8 cellular contexts compared by ENCODE assay signal in the genomic region with DNA sequence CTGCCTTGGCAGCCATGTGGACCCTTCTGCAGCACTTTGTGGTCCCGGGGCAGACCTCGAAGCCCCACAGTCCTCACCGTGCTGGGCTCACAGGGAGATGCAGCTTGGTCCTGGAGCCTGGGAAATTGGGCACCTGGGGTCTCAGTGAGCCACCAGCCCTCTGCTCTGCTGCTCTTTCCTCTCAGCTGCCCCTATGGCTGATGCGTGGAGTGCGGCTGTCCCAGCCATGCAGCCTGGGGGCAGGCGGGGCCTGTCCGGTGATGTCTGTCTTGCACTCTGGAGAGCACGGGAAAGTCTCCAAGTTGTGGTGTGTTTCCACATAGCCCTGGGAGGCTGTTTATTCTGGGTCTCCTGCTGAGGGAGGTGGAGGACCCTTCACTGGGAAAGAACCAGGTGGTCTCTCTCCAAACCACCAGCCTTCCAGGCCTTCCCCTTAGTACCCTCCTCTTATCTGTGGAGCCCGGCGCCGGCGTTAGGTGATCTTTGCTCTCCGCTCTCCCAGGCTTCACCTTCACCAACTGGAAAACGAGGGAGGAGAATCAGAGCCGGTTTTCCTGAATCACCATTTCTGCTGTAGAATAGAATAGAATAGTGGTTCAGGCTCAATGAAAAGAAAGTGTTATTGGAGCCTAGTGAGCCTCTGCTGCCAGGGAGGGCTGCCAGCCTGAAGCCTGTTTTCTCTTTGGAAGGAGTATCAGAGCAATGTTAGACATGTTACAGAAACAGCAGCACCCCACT. TPM values are rescaled to one million over a fixed set of nuclear protein-coding genes. Genes with fewer than 3 reads are reported as not detected.
DNase-seq lines count a peak whose midpoint lies in the region; ATAC-seq and TF ChIP-seq lines count a peak whose summit lies in the region.

No MANE protein-coding gene starts in this region.

- H3K27me3 Mint-ChIP-seq in effector memory CD8-positive, alpha-beta T cell = no peaks in the 10 kb centered on the region
- H3K27me3 Mint-ChIP-seq in naive B cell = no peaks in the 10 kb centered on the region

- CTCF ChIA-PET in AG04450 (lab: Charles Lee) = no interaction called here

- peaks cover 18% of the 10 kb centered on the region for H3K36me3 Mint-ChIP-seq in effector memory CD8-positive, alpha-beta T cell (ENCODE audit: insufficient read depth)
- no peaks in the 10 kb centered on the region for H3K36me3 Mint-ChIP-seq in naive B cell

- peak overlapping the region; percentile 91 to 92 for H3K4me3 Mint-ChIP-seq in effector memory CD8-positive, alpha-beta T cell
- peak overlapping the region; percentile 83 to 96 (median 94) for H3K4me3 Mint-ChIP-seq in naive B cell

- DNase-seq in AG04450 (ENCODE audit: low read depth, low spot score) = no peak
- no peak for DNase-seq in Jurkat, Clone E6-1 (ENCODE audit: low read depth, low spot score)
- DNase-seq in effector memory CD8-positive, alpha-beta T cell = no peak
- no peak for DNase-seq in naive B cell
- DNase-seq in glomerular visceral epithelial cell (ENCODE audit: extremely low spot score) = no peak
- DNase-seq in NCI-H1417 treated with DMSO at 0.1 percent for 48 hours (lab: John Stamatoyannopoulos, UW) = no peak
- DNase-seq in HT-29 (ENCODE audit: low spot score) = no peak

- TF ChIP-seq CTCF in AG04450 (IDR thresholded peaks at IDR 0.05; ENCODE audit: low read depth, low read length) = no peak

- H3K4me1 Mint-ChIP-seq in effector memory CD8-positive, alpha-beta T cell (ENCODE audit: low read depth in 2 of 2) = peaks cover 40 to 48% of the 10 kb centered on the region in 2 donors
- H3K4me1 Mint-ChIP-seq in naive B cell = peaks cover 70 to 77% (median 73%) of the 10 kb centered on the region in 3 donors

- no peaks in the 10 kb centered on the region for H3K9me3 Mint-ChIP-seq in effector memory CD8-positive, alpha-beta T cell
- no peaks in the 10 kb centered on the region for H3K9me3 Mint-ChIP-seq in naive B cell

- POLR2A ChIA-PET in AG04450 (lab: Yijun Ruan, JAX) = no interaction called here

- peaks cover 7% of the 10 kb centered on the region for H3K27me3 ChIP-seq in AG04450 (ENCODE audit: control insufficient read depth, insufficient read depth, low read length)

- no peaks in the 10 kb centered on the region for H3K9me3 ChIP-seq in AG04450 (ENCODE audit: control insufficient read depth, insufficient read depth, low read length)

- peak overlapping the region in 1 of 2 donors; percentile 46 for H3K27ac Mint-ChIP-seq in effector memory CD8-positive, alpha-beta T cell
- peak overlapping the region in 5 of 6 donors; percentile 64 to 93 (median 77) for H3K27ac Mint-ChIP-seq in naive B cell

- peak overlapping the region; percentile 67; the same call in 1 of the 2 replicates for H3K4me3 ChIP-seq in AG04450 (ENCODE audit: low read depth, low read length)
- H3K4me3 ChIP-seq in Jurkat, Clone E6-1 (ENCODE audit: low read length) = peak overlapping the region; percentile 90

- ATAC-seq in effector memory CD8-positive, alpha-beta T cell (replicated peaks) = no peak
- ATAC-seq in naive B cell (ENCODE audit: low read depth in 2 of 2) = no peak
- no peak for ATAC-seq in GM21423 (IDR thresholded peaks at IDR 0.05; ENCODE audit: unreplicated experiment)

- no peak overlapping the region for H3K27ac ChIP-seq in AG04450 (ENCODE audit: low read depth, low read length)

RNA-seq across cellular contexts. Expression of gene GRAMD4, which starts 41.2 kb away (rescaled TPM):
- 7.5 and 8.2 TPM in 2 replicates for polyA plus RNA-seq in AG04450 (2011; rRNA removed)
- polyA minus RNA-seq in AG04450 (2011; rRNA and poly(A)+ RNA removed) = 17.2 and 22.4 TPM in 2 replicates
- polyA plus RNA-seq in Jurkat, Clone E6-1 (2012; ENCODE audit: insufficient read depth, insufficient read length) = 47.0 TPM
- polyA plus RNA-seq in naive B cell (ENCODE audit: low read depth in 6 of 6) = 10 to 100 TPM in 1 of 6 donors, 1 to 10 TPM in 5; 4.0 to 12.5 (median 6.9) TPM
- total RNA-seq in HT-29 (2014; rRNA removed; shearing (Covaris generic)) = 22.5 and 26.7 TPM in 2 replicates

RNA-seq across cellular contexts. Expression of gene CELSR1, which starts 41.6 kb away (rescaled TPM):
- polyA plus RNA-seq in AG04450 (2011; rRNA removed) (0.14 and 0.19 TPM in 2 replicates), naive B cell (ENCODE audit: low read depth in 6 of 6) (1 to 10 TPM in 5 of 6 donors, under 1 TPM in 1; 0.94 to 3.9 (median 2.1) TPM)
- polyA minus RNA-seq in AG04450 (2011; rRNA and poly(A)+ RNA removed) = 0.22 and 0.41 TPM in 2 replicates
- polyA plus RNA-seq in Jurkat, Clone E6-1 (2012; ENCODE audit: insufficient read depth, insufficient read length) = 1.8 TPM
- 6.8 and 12.4 TPM in 2 replicates for total RNA-seq in HT-29 (2014; rRNA removed; shearing (Covaris generic))
